2 cellular contexts compared by ENCODE assay signal in genomic region chr11:1293619-1294015, GRCh38.
A peak's percentile ranks its signal among the peaks of the same experiment; 100 is the strongest.
TF ChIP-seq lines count a peak whose summit lies in the region.

No MANE protein-coding gene starts in this region.

TF ChIP-seq in IMR-90, 13 proteins besides CTCF, POLR2A, EP300 and RAD21 (continued from another document):
- no peak for TF ChIP-seq ELK1 (IDR thresholded peaks at IDR 0.05; ENCODE audit: borderline replicate concordance, low read depth, low read length)

TF ChIP-seq in neural cell, 6 proteins besides CTCF, POLR2A, EP300 and RAD21:
- TF ChIP-seq MXI1 (conservative IDR thresholded peaks at IDR 0.05; ENCODE audit: poor library complexity, severe bottlenecking) (no peak), POLR2AphosphoS5 (IDR thresholded peaks at IDR 0.05) (no peak), SMC3 (conservative IDR thresholded peaks at IDR 0.05; ENCODE audit: poor library complexity) (peak; percentile 22), REST (IDR thresholded peaks at IDR 0.05; ENCODE audit: borderline replicate concordance) (no peak)
